Comparison of ENCODE assay signal across 9 cellular contexts in genomic region chr16:20385844-20386832, GRCh38. TPM values are rescaled to one million over a fixed set of nuclear protein-coding genes. Genes with fewer than 3 reads are reported as not detected.
DNase-seq lines count a peak whose midpoint lies in the region; ATAC-seq and TF ChIP-seq lines count a peak whose summit lies in the region.
"Had no signal": no experiment of that assay in that cellular context is flagged by ENCODE, and none has a peak within 500 bp of the region (broad histone marks: within the 10 kb centered on the region; RNA-seq: fewer than 3 reads in every experiment).

No MANE protein-coding gene starts in this region.

- H3K79me2 ChIP-seq in neural cell (replicated peaks; ENCODE audit: insufficient read depth, low read length) = no peaks in the 10 kb centered on the region

- no peak overlapping the region for H3K4me2 ChIP-seq in neural cell (ENCODE audit: low read length)

- H3K36me3 ChIP-seq in H7 (replicated peaks; ENCODE audit: control insufficient read depth, insufficient read depth, low read length) (no peaks in the 10 kb centered on the region), NT2/D1 (ENCODE audit: insufficient read depth, insufficient read length, low read length) (no peaks in the 10 kb centered on the region), neural cell (ENCODE audit: insufficient read depth, low read length) (no peaks in the 10 kb centered on the region), transverse colon (no peaks in the 10 kb centered on the region)

- no peak overlapping the region for H3K27ac ChIP-seq in neural cell (ENCODE audit: low read length)
- no peak overlapping the region for H3K27ac ChIP-seq in transverse colon

- TF ChIP-seq EP300 in neural cell (conservative IDR thresholded peaks at IDR 0.05; ENCODE audit: poor library complexity, severe bottlenecking) = no peak
- TF ChIP-seq EP300 in transverse colon (IDR thresholded peaks at IDR 0.05; ENCODE audit: low read depth) = no peak

- H3K9me3 ChIP-seq in NT2/D1 (ENCODE audit: insufficient read depth, low read length) = no peaks in the 10 kb centered on the region
- no peaks in the 10 kb centered on the region for H3K9me3 ChIP-seq in neural cell (ENCODE audit: low read length)
- no peaks in the 10 kb centered on the region for H3K9me3 ChIP-seq in transverse colon

- H3K27me3 ChIP-seq in H7 (ENCODE audit: control insufficient read depth, insufficient read depth, low read length) (no peaks in the 10 kb centered on the region; the same call in 1 of the 2 replicates), NT2/D1 (ENCODE audit: insufficient read depth, insufficient read length) (no peaks in the 10 kb centered on the region), neural cell (ENCODE audit: insufficient read depth, low read depth, low read length) (no peaks in the 10 kb centered on the region), transverse colon (peaks cover 8% of the 10 kb centered on the region)

- H3F3A ChIP-seq in neural cell (ENCODE audit: insufficient read depth, low read length, poor library complexity, severe bottlenecking) = no peaks in the 10 kb centered on the region

- H3K9ac ChIP-seq in NT2/D1 (ENCODE audit: insufficient read length, low read depth) (no peak overlapping the region), neural cell (ENCODE audit: low read length) (no peak overlapping the region)

- H3K9me2 ChIP-seq in neural cell (ENCODE audit: insufficient read depth, low read length) = no peaks in the 10 kb centered on the region

- in situ Hi-C loops in transverse colon (cut with MboI; ENCODE audit: low pct_ligation_motif_present in 1 of 4, low pct_unique_long_range_greater_than_20kb in 1 of 4, low sequenced_read_pairs in 3 of 4) = loop anchor here in 3 of 4 donors (10.0 to 25.0 kb wide), 4 partner anchors 474 to 824 kb away; partner anchors contain the start of gene VPS35L (in 1 of the 3)

- H3K4me1 ChIP-seq in NT2/D1 (ENCODE audit: insufficient read depth, insufficient read length) = no peaks in the 10 kb centered on the region
- H3K4me1 ChIP-seq in transverse colon = no peaks in the 10 kb centered on the region

- DNase-seq in AG20443 (ENCODE audit: low spot score) (peak; percentile 80), H7 (peak; percentile 84), NT2/D1 (ENCODE audit: low read depth, low spot score) (peak; percentile 32), activated T-helper 1 cell treated with Interleukin-2 at 50 U/mL for 16 hours (ENCODE audit: low read depth) (peak; percentile 3), fibroblast of the conjunctiva (ENCODE audit: low read depth) (peak; percentile 20), transverse colon (peak; percentile 64)

- H4K20me1 ChIP-seq in neural cell (ENCODE audit: insufficient read depth) = no peaks in the 10 kb centered on the region

- peak; percentile 71 for TF ChIP-seq RAD21 in neural cell (conservative IDR thresholded peaks at IDR 0.05)

- intact Hi-C loops in transverse colon (cut with DNase I; ENCODE audit: low total_unique reads) = no loop called here

- TF ChIP-seq POLR2A in transverse colon (IDR thresholded peaks at IDR 0.05) = no peak

- H2AFZ ChIP-seq in neural cell (ENCODE audit: low read depth, low read length) = no peak overlapping the region

- no peak for ATAC-seq in HG03571 (IDR thresholded peaks at IDR 0.05; ENCODE audit: unreplicated experiment)

- TF ChIP-seq CTCF in neural cell (IDR thresholded peaks at IDR 0.05; ENCODE audit: poor library complexity, severe bottlenecking) (peak; percentile 73), transverse colon (IDR thresholded peaks at IDR 0.05) (peak; percentile 63 to 88 (median 84))

- peak overlapping the region; percentile 40 for H3K4me3 ChIP-seq in H7 (ENCODE audit: insufficient read depth, low read depth, low read length)
- no peak overlapping the region for H3K4me3 ChIP-seq in NT2/D1 (ENCODE audit: insufficient read length, low read depth)
- no peak overlapping the region for H3K4me3 ChIP-seq in neural cell (ENCODE audit: low read length)
- H3K4me3 ChIP-seq in transverse colon = no peak overlapping the region

- WGBS in transverse colon (ENCODE audit: low coverage in 1 of 2), 2 donors = 10 to 47% methylated on average over 4 to 30 of the region's 30 CpGs

TF ChIP-seq in neural cell, 6 proteins besides CTCF, POLR2A, EP300 and RAD21:
- peak; percentile 83 for TF ChIP-seq SMC3 (conservative IDR thresholded peaks at IDR 0.05; ENCODE audit: poor library complexity)
- no peak for TF ChIP-seq MXI1 (conservative IDR thresholded peaks at IDR 0.05; ENCODE audit: poor library complexity, severe bottlenecking)
- TF ChIP-seq POLR2AphosphoS5 (IDR thresholded peaks at IDR 0.05) = no peak
- TF ChIP-seq REST (IDR thresholded peaks at IDR 0.05; ENCODE audit: borderline replicate concordance) = no peak
- TF ChIP-seq TAF1 (IDR thresholded peaks at IDR 0.05; ENCODE audit: low read depth) = no peak
- TF ChIP-seq EZH2 (IDR thresholded peaks at IDR 0.05; ENCODE audit: borderline replicate concordance, insufficient read depth, low read length, poor library complexity, severe bottlenecking) = no peak

RNA-seq across cellular contexts. Expression of gene PDILT, which starts 18.4 kb away (rescaled TPM):
- total RNA-seq in H7 (2014; rRNA removed; shearing (Covaris generic)) = not detected in 2 replicates
- polyA plus RNA-seq in neural cell = not detected in 2 replicates
- polyA minus RNA-seq in neural cell = not detected in 2 replicates
- total RNA-seq in transverse colon = not detected
- total RNA-seq: urinary bladder had no signal
- polyA plus RNA-seq: urinary bladder had no signal

RNA-seq across cellular contexts. Expression of gene ACSM5, which starts 23.2 kb away (rescaled TPM):
- not detected in 2 replicates for total RNA-seq in H7 (2014; rRNA removed; shearing (Covaris generic))
- polyA plus RNA-seq in neural cell = not detected in 2 replicates
- not detected in 2 replicates for polyA minus RNA-seq in neural cell
- total RNA-seq in transverse colon = 1 to 10 TPM in 3 of 4 donors, not detected in 1; 1.3 to 2.3 (median 1.5) TPM

RNA-seq across cellular contexts. Expression of gene UMOD, which starts 33.6 kb away (rescaled TPM):
- total RNA-seq in H7 (2014; rRNA removed; shearing (Covaris generic)) = not detected in 2 replicates
- not detected in 2 replicates for polyA plus RNA-seq in neural cell
- polyA minus RNA-seq in neural cell = not detected in 2 replicates
- not detected for total RNA-seq in transverse colon
- total RNA-seq: urinary bladder had no signal
- polyA plus RNA-seq: urinary bladder had no signal

RNA-seq across cellular contexts. Expression of gene GP2, which starts 58.8 kb away (rescaled TPM):
- not detected in 2 replicates for total RNA-seq in H7 (2014; rRNA removed; shearing (Covaris generic))
- polyA plus RNA-seq in neural cell = not detected in 2 replicates
- polyA minus RNA-seq in neural cell = not detected in 2 replicates
- 1 to 10 TPM; 1.8 to 3.0 (median 2.8) TPM for total RNA-seq in transverse colon

Comparison
In these comparisons a context has a peak if more than half of its experiments do, and no peak if none do; other contexts are left out.
1. DNase-seq: peak in every context shown above with its lines; median percentile 84 in H7; 80 in AG20443; 64 in transverse colon; 32 in NT2/D1; 20 in fibroblast of the conjunctiva; 3 in activated T-helper 1 cell treated with Interleukin-2 at 50 U/mL for 16 hours.